10 cellular contexts compared by ENCODE assay signal in the genomic region with DNA sequence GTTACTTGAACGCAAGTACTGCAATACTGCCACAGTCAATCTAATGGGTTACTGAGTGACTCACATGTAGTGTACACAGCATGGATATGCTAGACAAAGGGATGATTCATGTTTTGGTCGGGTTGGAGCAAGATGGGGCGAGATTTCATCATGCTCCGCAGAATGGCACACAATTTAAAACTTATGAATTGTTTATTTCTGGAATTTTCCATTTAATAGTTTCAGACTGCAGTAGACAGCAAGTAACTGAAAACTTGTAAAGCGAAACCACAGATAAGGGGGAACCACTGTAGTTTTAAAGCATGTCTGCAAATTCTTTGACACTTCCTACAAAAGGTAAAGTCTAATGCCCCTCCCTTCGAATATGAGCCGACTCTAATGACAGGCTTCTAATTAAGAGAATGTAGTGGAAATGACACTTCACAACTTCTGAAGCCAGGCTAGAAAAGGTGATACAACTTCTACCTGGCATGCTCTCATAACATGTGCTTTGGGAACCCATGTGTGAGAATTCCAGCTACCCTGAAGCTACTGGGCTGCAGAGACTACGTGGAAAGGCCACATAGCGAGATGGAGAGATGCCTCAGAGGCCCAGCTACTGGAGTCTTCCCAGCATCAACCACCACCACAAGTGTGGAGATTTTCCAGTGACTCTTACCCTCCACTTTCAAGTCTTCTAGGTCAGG. TPM values are rescaled to one million over a fixed set of nuclear protein-coding genes. Genes with fewer than 3 reads are reported as not detected.
DNase-seq lines count a peak whose midpoint lies in the region; ATAC-seq and TF ChIP-seq lines count a peak whose summit lies in the region.
"Had no signal": no experiment of that assay in that cellular context is flagged by ENCODE, and none has a peak within 500 bp of the region (broad histone marks: within the 10 kb centered on the region; RNA-seq: fewer than 3 reads in every experiment).

No MANE protein-coding gene starts in this region.

- peaks cover 2% of the 10 kb centered on the region for H3K9me3 Mint-ChIP-seq in activated naive CD8-positive, alpha-beta T cell treated with anti-CD3 and anti-CD28 coated beads for 36 hours

- no peak overlapping the region for H3K4me3 Mint-ChIP-seq in activated naive CD8-positive, alpha-beta T cell treated with anti-CD3 and anti-CD28 coated beads for 36 hours

- H3K4me3 ChIP-seq in lung = no peak overlapping the region

- no peaks in the 10 kb centered on the region for H3K36me3 Mint-ChIP-seq in activated naive CD8-positive, alpha-beta T cell treated with anti-CD3 and anti-CD28 coated beads for 36 hours

- 77 to 81% methylated on average over 9 of the region's 9 CpGs for WGBS in lung, 2 donors

- no peaks in the 10 kb centered on the region for H3K9me3 ChIP-seq in lung (ENCODE audit: control insufficient read depth in 2 of 2, insufficient read depth in 1 of 2, low read length in 1 of 2)

- H3K27ac Mint-ChIP-seq in activated naive CD8-positive, alpha-beta T cell treated with anti-CD3 and anti-CD28 coated beads for 36 hours = peak overlapping the region; percentile 90

- H3K4me1 ChIP-seq in lung (ENCODE audit: control insufficient read depth in 2 of 2, insufficient read depth in 2 of 2, low read length in 2 of 2) = peaks cover 4 to 7% of the 10 kb centered on the region in 2 donors

- H3K36me3 ChIP-seq in lung (ENCODE audit: control insufficient read depth in 2 of 2, insufficient read depth in 2 of 2, low read length in 2 of 2) = no peaks in the 10 kb centered on the region

- DNase-seq in AG20443 (ENCODE audit: low spot score) = peak; percentile 78
- peak; percentile 94 for DNase-seq in LoVo (ENCODE audit: low spot score)
- DNase-seq in activated naive CD8-positive, alpha-beta T cell treated with anti-CD3 and anti-CD28 coated beads for 36 hours = peak; percentile 37
- DNase-seq in lung (ENCODE audit: low spot score) = no peak
- no peak for DNase-seq in C1 segment of cervical spinal cord (lab: John Stamatoyannopoulos, UW)
- DNase-seq in D341Med (ENCODE audit: low spot score) = no peak
- DNase-seq in NCI-H82 treated with DMSO at 0.1 percent for 48 hours (lab: John Stamatoyannopoulos, UW; ENCODE audit: unreplicated experiment) = no peak
- DNase-seq: effector CD8-positive, alpha-beta T cell; NCI-H187 treated with DMSO at 0.1 percent for 48 hours had no signal

- H3K27me3 Mint-ChIP-seq in activated naive CD8-positive, alpha-beta T cell treated with anti-CD3 and anti-CD28 coated beads for 36 hours = peaks cover 6% of the 10 kb centered on the region

- TF ChIP-seq CTCF in lung (IDR thresholded peaks at IDR 0.05; ENCODE audit: control extremely low read depth, extremely low read depth) = no peak

- ATAC-seq in lung (ENCODE audit: insufficient read depth, low FRiP score) (peak; percentile 67), GM18907 (IDR thresholded peaks at IDR 0.05; ENCODE audit: unreplicated experiment) (no peak)

- H3K4me1 Mint-ChIP-seq in activated naive CD8-positive, alpha-beta T cell treated with anti-CD3 and anti-CD28 coated beads for 36 hours = peaks cover 24% of the 10 kb centered on the region

- no peaks in the 10 kb centered on the region for H3K27me3 ChIP-seq in lung (ENCODE audit: control insufficient read depth, insufficient read depth)

- H3K27ac ChIP-seq in lung (ENCODE audit: low read depth in 1 of 2, low read length in 1 of 2) = peak overlapping the region in 1 of 2 donors; percentile 6

RNA-seq across cellular contexts. Expression of gene TCP11L2, which starts 13.9 kb away (rescaled TPM):
- total RNA-seq in activated naive CD8-positive, alpha-beta T cell treated with anti-CD3 and anti-CD28 coated beads for 36 hours = 1 to 10 TPM; 7.3 to 7.7 TPM
- total RNA-seq in lung = 10 to 100 TPM; 42.5 to 78.5 TPM
- 1 to 10 TPM; 4.9 to 7.1 TPM for polyA plus RNA-seq in lung

RNA-seq across cellular contexts. Expression of gene CKAP4, which starts 40.8 kb away (rescaled TPM):
- 10 to 100 TPM; 23.4 to 23.7 TPM for total RNA-seq in activated naive CD8-positive, alpha-beta T cell treated with anti-CD3 and anti-CD28 coated beads for 36 hours
- 10 to 100 TPM; 48.3 to 82.6 TPM for total RNA-seq in lung
- polyA plus RNA-seq in lung = 10 to 100 TPM; 15.3 to 82.1 TPM

Comparison
In these comparisons a context has a peak if more than half of its experiments do, and no peak if none do; other contexts are left out.
1. DNase-seq: peak in AG20443 (single experiment), LoVo (single experiment) and activated naive CD8-positive, alpha-beta T cell treated with anti-CD3 and anti-CD28 coated beads for 36 hours (single experiment); none in lung (single experiment), C1 segment of cervical spinal cord (0 of 14), D341Med (single experiment) and NCI-H82 treated with DMSO at 0.1 percent for 48 hours (single experiment).
2. RNA of gene TCP11L2, which starts 13.9 kb away (total RNA-seq): 42.5 to 78.5 TPM in lung; 7.3 to 7.7 TPM in activated naive CD8-positive, alpha-beta T cell treated with anti-CD3 and anti-CD28 coated beads for 36 hours; every median in the first group is over 4 times any median in the second.